In genomic region chrX:11541510-11541909, GRCh38 we compare ENCODE assay signal across 21 cellular contexts.
"Had no signal": no experiment of that assay in that cellular context is flagged by ENCODE, and none has a peak within 500 bp of the region (broad histone marks: within the 10 kb centered on the region; RNA-seq: fewer than 3 reads in every experiment).

No MANE protein-coding gene starts in this region.

- ATAC-seq: esophagus mucosa, left colon had no signal

- H3K9me3 ChIP-seq: neutrophil, spleen, tibial nerve had no signal

- H3K36me3 ChIP-seq: neutrophil, spleen, tibial nerve had no signal

- H3K4me1 ChIP-seq: spleen, tibial nerve had no signal

- H3K27me3 ChIP-seq: hepatocyte, neutrophil, tibial nerve had no signal

- H2AFZ ChIP-seq: hepatocyte had no signal

- DNase-seq: activated CD4-positive, alpha-beta memory T cell treated with anti-CD3 and anti-CD28 coated beads for 36 hours; activated CD4-positive, alpha-beta T cell treated with anti-CD3 and anti-CD28 coated beads, Interleukin-2, amount 10 ng/mL, durations not matched to agents 24 days and 14 days; activated CD4-positive, CD25-positive, alpha-beta regulatory T cell treated with anti-CD3 and anti-CD28 coated beads, Interleukin-2, amount 50 U/mL, for 72 hours; activated CD8-positive, alpha-beta memory T cell treated with anti-CD3 and anti-CD28 coated beads, Interleukin-2, amount 50 U/mL, for 4 hours; activated effector memory CD4-positive, alpha-beta T cell treated with anti-CD3 and anti-CD28 coated beads, Interleukin-2, amount 50 U/mL, for 16 hours; activated naive CD4-positive, alpha-beta T cell treated with anti-CD3 and anti-CD28 coated beads for 36 hours; activated naive CD8-positive, alpha-beta T cell treated with anti-CD3 and anti-CD28 coated beads, Interleukin-2, amount 10 ng/mL, durations not matched to agents 7 days and 5 days; activated T-cell treated with anti-CD3 and anti-CD28 coated beads, Interleukin-2, amount 50 U/mL, for 1 hour; amniotic stem cell; caudate nucleus; left colon; mammary epithelial cell; naive B cell; nephron progenitor cell; spleen; stimulated activated naive CD4-positive, alpha-beta T cell treated with Interleukin-2 at 50 U/mL for 16 hours; T-helper 9 cell had no signal

- H3K4me3 ChIP-seq: hepatocyte, spleen, tibial nerve had no signal

- H3K27ac ChIP-seq: hepatocyte, neutrophil, spleen, tibial nerve had no signal

- H3K4me2 ChIP-seq: hepatocyte had no signal

- H3K79me2 ChIP-seq: hepatocyte had no signal
